ENCODE assay signal across 8 cellular contexts in genomic region chrX:79270401-79270800, GRCh38.
DNase-seq lines count a peak whose midpoint lies in the region; ATAC-seq lines count a peak whose summit lies in the region.

No MANE protein-coding gene starts in this region.

- H3K4me3 Mint-ChIP-seq in CD4-positive, CD25-positive, alpha-beta regulatory T cell, result peak overlapping the region in 2 of 4 donors; percentile 44
- no peak overlapping the region for H3K4me3 Mint-ChIP-seq in activated CD4-positive, alpha-beta T cell treated with anti-CD3 and anti-CD28 coated beads for 36 hours

- H3K27ac Mint-ChIP-seq in CD4-positive, CD25-positive, alpha-beta regulatory T cell, result peak overlapping the region; percentile 76 to 86 (median 77)
- H3K27ac Mint-ChIP-seq in activated CD4-positive, alpha-beta T cell treated with anti-CD3 and anti-CD28 coated beads for 36 hours, result peak overlapping the region; percentile 47

- POLR2A ChIA-PET in activated CD4-positive, alpha-beta T cell treated with anti-CD3 and anti-CD28 coated beads for 36 hours (lab: Charles Lee), result interaction anchor here (0.6 kb wide), 1 partner anchor 116 kb away, joined by 4 read pairs; no protein-coding TSS in a partner anchor

- intact Hi-C loops in activated CD4-positive, alpha-beta T cell treated with anti-CD3 and anti-CD28 coated beads for 36 hours (cut with DNase I, micrococcal nuclease), result loop anchor here (1.0 to 10.0 kb wide), 8 partner anchors 11 to 716 kb away; partner anchors contain the start of genes ITM2A (in 2 of the 2) and P2RY10 (in 2 of the 2)

- CTCF ChIA-PET in activated CD4-positive, alpha-beta T cell treated with anti-CD3 and anti-CD28 coated beads for 36 hours (lab: Charles Lee), result interaction anchor here (0.6 to 2.3 kb wide), 10 partner anchors 13 to 324 kb away, joined by 3 to 10 read pairs (median 4); no protein-coding TSS in a partner anchor

- H3K36me3 Mint-ChIP-seq in CD4-positive, CD25-positive, alpha-beta regulatory T cell, result no peaks in the 10 kb centered on the region
- H3K36me3 Mint-ChIP-seq in activated CD4-positive, alpha-beta T cell treated with anti-CD3 and anti-CD28 coated beads for 36 hours (ENCODE audit: low read depth), result no peaks in the 10 kb centered on the region

- no peaks in the 10 kb centered on the region for H3K27me3 Mint-ChIP-seq in CD4-positive, CD25-positive, alpha-beta regulatory T cell
- H3K27me3 Mint-ChIP-seq in activated CD4-positive, alpha-beta T cell treated with anti-CD3 and anti-CD28 coated beads for 36 hours, result no peaks in the 10 kb centered on the region

- H3K4me1 Mint-ChIP-seq in CD4-positive, CD25-positive, alpha-beta regulatory T cell, result peaks cover 21 to 48% (median 33%) of the 10 kb centered on the region in 4 donors
- peaks cover 44% of the 10 kb centered on the region for H3K4me1 Mint-ChIP-seq in activated CD4-positive, alpha-beta T cell treated with anti-CD3 and anti-CD28 coated beads for 36 hours

- H3K36me3 ChIP-seq in CD4-positive, CD25-positive, alpha-beta regulatory T cell (ENCODE audit: control insufficient read depth, insufficient read depth, low read length), result no peaks in the 10 kb centered on the region

- H3K9me3 Mint-ChIP-seq in CD4-positive, CD25-positive, alpha-beta regulatory T cell, result no peaks in the 10 kb centered on the region
- no peaks in the 10 kb centered on the region for H3K9me3 Mint-ChIP-seq in activated CD4-positive, alpha-beta T cell treated with anti-CD3 and anti-CD28 coated beads for 36 hours (ENCODE audit: low read depth)

- peak; percentile 54 to 86 (median 77) for DNase-seq in CD4-positive, CD25-positive, alpha-beta regulatory T cell
- DNase-seq in activated CD4-positive, alpha-beta T cell treated with anti-CD3 and anti-CD28 coated beads for 36 hours, result peak; percentile 87
- DNase-seq in stimulated activated CD4-positive, alpha-beta T cell treated with anti-CD3 and anti-CD28 coated beads, Interleukin-1b, Interleukin-23, amount 100 ng/mL, for 24 hours (ENCODE audit: low read depth in 4 of 4, low spot score in 1 of 4), result peak in 3 of 4 experiments; percentile 46 to 56 (median 48)
- DNase-seq in NCI-H187 (lab: John Stamatoyannopoulos, UW) (no peak), cerebellar cortex (ENCODE audit: low spot score) (no peak)

- ATAC-seq in CD4-positive, CD25-positive, alpha-beta regulatory T cell (ENCODE audit: low read depth in 2 of 2), result peak; percentile 95 to 97
- ATAC-seq in GM19438 (IDR thresholded peaks at IDR 0.05; ENCODE audit: low read depth, unreplicated experiment) (peak; percentile 96), HG03520 (IDR thresholded peaks at IDR 0.05; ENCODE audit: unreplicated experiment) (peak; percentile 95), esophagus mucosa (peak; percentile 65)
- peak; percentile 99 for ATAC-seq in activated CD4-positive, alpha-beta T cell treated with anti-CD3 and anti-CD28 coated beads for 36 hours

- no peaks in the 10 kb centered on the region for H3K27me3 ChIP-seq in CD4-positive, CD25-positive, alpha-beta regulatory T cell (ENCODE audit: control insufficient read depth, insufficient read depth, low read length)

- H3K27ac ChIP-seq in CD4-positive, CD25-positive, alpha-beta regulatory T cell (ENCODE audit: insufficient read depth, low read length, poor library complexity, severe bottlenecking), result peak overlapping the region; percentile 50

- no peaks in the 10 kb centered on the region for H3K9me3 ChIP-seq in CD4-positive, CD25-positive, alpha-beta regulatory T cell (ENCODE audit: control insufficient read depth in 2 of 2, low read length in 2 of 2)

- peak overlapping the region; percentile 54 for H3K4me3 ChIP-seq in CD4-positive, CD25-positive, alpha-beta regulatory T cell (ENCODE audit: low read depth, low read length)

- H3K4me1 ChIP-seq in CD4-positive, CD25-positive, alpha-beta regulatory T cell (ENCODE audit: control insufficient read depth, insufficient read depth, low read length, poor library complexity, severe bottlenecking), result peaks cover 23% of the 10 kb centered on the region

Comparison
In these comparisons a context has a peak if more than half of its experiments do, and no peak if none do; other contexts are left out.
1. DNase-seq: peak in CD4-positive, CD25-positive, alpha-beta regulatory T cell (3 of 3), activated CD4-positive, alpha-beta T cell treated with anti-CD3 and anti-CD28 coated beads for 36 hours (single experiment) and stimulated activated CD4-positive, alpha-beta T cell treated with anti-CD3 and anti-CD28 coated beads, Interleukin-1b, Interleukin-23, amount 100 ng/mL, for 24 hours (3 of 4); none in NCI-H187 (0 of 2) and cerebellar cortex (single experiment).
2. Peak in every context shown above with its lines, with median percentiles within 50 percentile points of each other: ATAC-seq.